1 cellular context compared by ENCODE assay signal in the genomic region with DNA sequence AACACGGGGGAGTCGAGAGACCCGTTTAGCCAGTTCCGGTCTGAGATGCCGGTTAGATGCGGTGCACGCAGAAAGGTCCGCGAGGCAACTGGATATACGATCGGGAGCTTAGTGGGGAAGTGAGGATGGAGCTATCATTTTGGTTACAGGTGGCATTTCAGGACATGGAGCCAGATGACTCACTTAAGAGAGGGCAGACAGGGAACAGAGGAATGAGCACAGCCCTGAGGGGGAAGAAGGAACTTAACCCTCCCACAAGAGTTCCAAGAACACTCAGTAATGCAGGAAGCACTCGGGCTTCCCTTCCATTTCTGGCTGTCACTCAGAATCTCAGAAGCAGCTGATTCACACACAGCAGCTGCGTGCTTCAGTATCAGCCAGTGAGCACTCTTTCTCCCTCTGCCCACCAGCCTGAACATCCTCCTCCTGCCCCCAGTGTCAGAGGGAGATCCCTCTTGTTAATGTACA.
TF ChIP-seq lines count a peak whose summit lies in the region.

No MANE protein-coding gene starts in this region.

TF ChIP-seq in K562, 482 proteins besides CTCF, POLR2A, EP300 and RAD21 (continued from another document):
- TF ChIP-seq, protein P1, sequence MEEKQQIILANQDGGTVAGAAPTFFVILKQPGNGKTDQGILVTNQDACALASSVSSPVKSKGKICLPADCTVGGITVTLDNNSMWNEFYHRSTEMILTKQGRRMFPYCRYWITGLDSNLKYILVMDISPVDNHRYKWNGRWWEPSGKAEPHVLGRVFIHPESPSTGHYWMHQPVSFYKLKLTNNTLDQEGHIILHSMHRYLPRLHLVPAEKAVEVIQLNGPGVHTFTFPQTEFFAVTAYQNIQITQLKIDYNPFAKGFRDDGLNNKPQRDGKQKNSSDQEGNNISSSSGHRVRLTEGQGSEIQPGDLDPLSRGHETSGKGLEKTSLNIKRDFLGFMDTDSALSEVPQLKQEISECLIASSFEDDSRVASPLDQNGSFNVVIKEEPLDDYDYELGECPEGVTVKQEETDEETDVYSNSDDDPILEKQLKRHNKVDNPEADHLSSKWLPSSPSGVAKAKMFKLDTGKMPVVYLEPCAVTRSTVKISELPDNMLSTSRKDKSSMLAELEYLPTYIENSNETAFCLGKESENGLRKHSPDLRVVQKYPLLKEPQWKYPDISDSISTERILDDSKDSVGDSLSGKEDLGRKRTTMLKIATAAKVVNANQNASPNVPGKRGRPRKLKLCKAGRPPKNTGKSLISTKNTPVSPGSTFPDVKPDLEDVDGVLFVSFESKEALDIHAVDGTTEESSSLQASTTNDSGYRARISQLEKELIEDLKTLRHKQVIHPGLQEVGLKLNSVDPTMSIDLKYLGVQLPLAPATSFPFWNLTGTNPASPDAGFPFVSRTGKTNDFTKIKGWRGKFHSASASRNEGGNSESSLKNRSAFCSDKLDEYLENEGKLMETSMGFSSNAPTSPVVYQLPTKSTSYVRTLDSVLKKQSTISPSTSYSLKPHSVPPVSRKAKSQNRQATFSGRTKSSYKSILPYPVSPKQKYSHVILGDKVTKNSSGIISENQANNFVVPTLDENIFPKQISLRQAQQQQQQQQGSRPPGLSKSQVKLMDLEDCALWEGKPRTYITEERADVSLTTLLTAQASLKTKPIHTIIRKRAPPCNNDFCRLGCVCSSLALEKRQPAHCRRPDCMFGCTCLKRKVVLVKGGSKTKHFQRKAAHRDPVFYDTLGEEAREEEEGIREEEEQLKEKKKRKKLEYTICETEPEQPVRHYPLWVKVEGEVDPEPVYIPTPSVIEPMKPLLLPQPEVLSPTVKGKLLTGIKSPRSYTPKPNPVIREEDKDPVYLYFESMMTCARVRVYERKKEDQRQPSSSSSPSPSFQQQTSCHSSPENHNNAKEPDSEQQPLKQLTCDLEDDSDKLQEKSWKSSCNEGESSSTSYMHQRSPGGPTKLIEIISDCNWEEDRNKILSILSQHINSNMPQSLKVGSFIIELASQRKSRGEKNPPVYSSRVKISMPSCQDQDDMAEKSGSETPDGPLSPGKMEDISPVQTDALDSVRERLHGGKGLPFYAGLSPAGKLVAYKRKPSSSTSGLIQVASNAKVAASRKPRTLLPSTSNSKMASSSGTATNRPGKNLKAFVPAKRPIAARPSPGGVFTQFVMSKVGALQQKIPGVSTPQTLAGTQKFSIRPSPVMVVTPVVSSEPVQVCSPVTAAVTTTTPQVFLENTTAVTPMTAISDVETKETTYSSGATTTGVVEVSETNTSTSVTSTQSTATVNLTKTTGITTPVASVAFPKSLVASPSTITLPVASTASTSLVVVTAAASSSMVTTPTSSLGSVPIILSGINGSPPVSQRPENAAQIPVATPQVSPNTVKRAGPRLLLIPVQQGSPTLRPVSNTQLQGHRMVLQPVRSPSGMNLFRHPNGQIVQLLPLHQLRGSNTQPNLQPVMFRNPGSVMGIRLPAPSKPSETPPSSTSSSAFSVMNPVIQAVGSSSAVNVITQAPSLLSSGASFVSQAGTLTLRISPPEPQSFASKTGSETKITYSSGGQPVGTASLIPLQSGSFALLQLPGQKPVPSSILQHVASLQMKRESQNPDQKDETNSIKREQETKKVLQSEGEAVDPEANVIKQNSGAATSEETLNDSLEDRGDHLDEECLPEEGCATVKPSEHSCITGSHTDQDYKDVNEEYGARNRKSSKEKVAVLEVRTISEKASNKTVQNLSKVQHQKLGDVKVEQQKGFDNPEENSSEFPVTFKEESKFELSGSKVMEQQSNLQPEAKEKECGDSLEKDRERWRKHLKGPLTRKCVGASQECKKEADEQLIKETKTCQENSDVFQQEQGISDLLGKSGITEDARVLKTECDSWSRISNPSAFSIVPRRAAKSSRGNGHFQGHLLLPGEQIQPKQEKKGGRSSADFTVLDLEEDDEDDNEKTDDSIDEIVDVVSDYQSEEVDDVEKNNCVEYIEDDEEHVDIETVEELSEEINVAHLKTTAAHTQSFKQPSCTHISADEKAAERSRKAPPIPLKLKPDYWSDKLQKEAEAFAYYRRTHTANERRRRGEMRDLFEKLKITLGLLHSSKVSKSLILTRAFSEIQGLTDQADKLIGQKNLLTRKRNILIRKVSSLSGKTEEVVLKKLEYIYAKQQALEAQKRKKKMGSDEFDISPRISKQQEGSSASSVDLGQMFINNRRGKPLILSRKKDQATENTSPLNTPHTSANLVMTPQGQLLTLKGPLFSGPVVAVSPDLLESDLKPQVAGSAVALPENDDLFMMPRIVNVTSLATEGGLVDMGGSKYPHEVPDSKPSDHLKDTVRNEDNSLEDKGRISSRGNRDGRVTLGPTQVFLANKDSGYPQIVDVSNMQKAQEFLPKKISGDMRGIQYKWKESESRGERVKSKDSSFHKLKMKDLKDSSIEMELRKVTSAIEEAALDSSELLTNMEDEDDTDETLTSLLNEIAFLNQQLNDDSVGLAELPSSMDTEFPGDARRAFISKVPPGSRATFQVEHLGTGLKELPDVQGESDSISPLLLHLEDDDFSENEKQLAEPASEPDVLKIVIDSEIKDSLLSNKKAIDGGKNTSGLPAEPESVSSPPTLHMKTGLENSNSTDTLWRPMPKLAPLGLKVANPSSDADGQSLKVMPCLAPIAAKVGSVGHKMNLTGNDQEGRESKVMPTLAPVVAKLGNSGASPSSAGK (IDR thresholded peaks at IDR 0.05) = no peak
